15 cellular contexts compared by ENCODE assay signal in genomic region chr18:9506046-9506792, GRCh38. TPM values are rescaled to one million over a fixed set of nuclear protein-coding genes. Genes with fewer than 3 reads are reported as not detected.
DNase-seq lines count a peak whose midpoint lies in the region; ATAC-seq, FAIRE-seq and TF ChIP-seq lines count a peak whose summit lies in the region.
"Had no signal": no experiment of that assay in that cellular context is flagged by ENCODE, and none has a peak within 500 bp of the region (broad histone marks: within the 10 kb centered on the region; RNA-seq: fewer than 3 reads in every experiment).

No MANE protein-coding gene starts in this region.

- H3K4me1 Mint-ChIP-seq in GM23338 (peaks cover 6% of the 10 kb centered on the region; the same call in 2 of the 3 replicates), astrocyte (ENCODE audit: low read depth, unreplicated experiment) (peaks cover 7% of the 10 kb centered on the region)
- peaks cover 30% of the 10 kb centered on the region for H3K4me1 Mint-ChIP-seq in activated T-cell treated with anti-CD3 and anti-CD28 coated beads, Interleukin-2, amount 50 U/mL, for 4 hours (ENCODE audit: low read depth)

- no peak for TF ChIP-seq CTCF in GM23338 (conservative IDR thresholded peaks at IDR 0.05; ENCODE audit: low read depth in 2 of 2)
- TF ChIP-seq CTCF in astrocyte (IDR thresholded peaks at IDR 0.05; ENCODE audit: insufficient read depth, low read depth, low read length): no peak

- H3K27me3 Mint-ChIP-seq in GM23338 (ENCODE audit: insufficient read depth, low read depth, poor library complexity): peaks cover 2% of the 10 kb centered on the region
- no peaks in the 10 kb centered on the region for H3K27me3 Mint-ChIP-seq in astrocyte (ENCODE audit: low read depth, unreplicated experiment)
- H3K27me3 Mint-ChIP-seq in activated T-cell treated with anti-CD3 and anti-CD28 coated beads, Interleukin-2, amount 50 U/mL, for 4 hours (ENCODE audit: low read depth): no peaks in the 10 kb centered on the region
- H3K27me3 Mint-ChIP-seq: IgD-negative memory B cell had no signal

- H3K36me3 ChIP-seq in GM23338 (ENCODE audit: insufficient read depth): 0 out of 2 replicates have a peak, but pooled peaks cover 4% of the 10 kb centered on the region
- no peaks in the 10 kb centered on the region for H3K36me3 ChIP-seq in astrocyte (ENCODE audit: insufficient read depth, low read length)

- H3K4me2 ChIP-seq in GM23338: no peak overlapping the region
- no peak overlapping the region for H3K4me2 ChIP-seq in astrocyte (ENCODE audit: low read length)

- no peak overlapping the region for H3K9ac ChIP-seq in astrocyte (ENCODE audit: low read length)

- ATAC-seq in GM23338: peak; percentile 59
- ATAC-seq in HG03457 (IDR thresholded peaks at IDR 0.05; ENCODE audit: unreplicated experiment): no peak
- ATAC-seq in activated T-cell treated with anti-CD3 and anti-CD28 coated beads, Interleukin-2, amount 50 U/mL, for 4 hours: no peak
- no peak for ATAC-seq in activated naive CD4-positive, alpha-beta T cell treated with anti-CD3 and anti-CD28 coated beads, Interleukin-2, amount 50 U/mL, for 72 hours

- no peaks in the 10 kb centered on the region for H3F3A ChIP-seq in GM23338 (replicated peaks; ENCODE audit: low read depth)

- no peaks in the 10 kb centered on the region for H3K4me1 ChIP-seq in GM23338 (ENCODE audit: insufficient read depth)
- no peaks in the 10 kb centered on the region for H3K4me1 ChIP-seq in astrocyte (ENCODE audit: insufficient read depth, low read length)

- H3K36me3 Mint-ChIP-seq in GM23338 (ENCODE audit: low read depth): peaks cover 23% of the 10 kb centered on the region
- peaks cover 15% of the 10 kb centered on the region for H3K36me3 Mint-ChIP-seq in astrocyte (ENCODE audit: low read depth, unreplicated experiment)
- peaks cover 6% of the 10 kb centered on the region for H3K36me3 Mint-ChIP-seq in activated T-cell treated with anti-CD3 and anti-CD28 coated beads, Interleukin-2, amount 50 U/mL, for 4 hours (ENCODE audit: insufficient read depth)
- peaks cover 7 to 23% of the 10 kb centered on the region in 2 donors for H3K36me3 Mint-ChIP-seq in activated naive CD4-positive, alpha-beta T cell treated with anti-CD3 and anti-CD28 coated beads, Interleukin-2, amount 50 U/mL, for 72 hours

- no peak for FAIRE-seq in astrocyte (lab: Jason Lieb, UNC)

- H3K27ac ChIP-seq in GM23338 (ENCODE audit: low read depth): no peak overlapping the region
- H3K27ac ChIP-seq in astrocyte (ENCODE audit: low read depth, low read length): no peak overlapping the region
- H3K27ac ChIP-seq: skin epidermis had no signal

- no peak overlapping the region; the same call in 1 of the 2 replicates for H3K27ac Mint-ChIP-seq in GM23338
- peak overlapping the region; percentile 10 for H3K27ac Mint-ChIP-seq in astrocyte (ENCODE audit: unreplicated experiment)
- H3K27ac Mint-ChIP-seq in activated naive CD4-positive, alpha-beta T cell treated with anti-CD3 and anti-CD28 coated beads, Interleukin-2, amount 50 U/mL, for 72 hours: no peak overlapping the region
- H3K27ac Mint-ChIP-seq: IgD-negative memory B cell had no signal

- peaks cover 13% of the 10 kb centered on the region for H3K9me3 Mint-ChIP-seq in GM23338
- peaks cover 13% of the 10 kb centered on the region for H3K9me3 Mint-ChIP-seq in astrocyte (ENCODE audit: unreplicated experiment)
- H3K9me3 Mint-ChIP-seq in activated T-cell treated with anti-CD3 and anti-CD28 coated beads, Interleukin-2, amount 50 U/mL, for 4 hours: peaks cover 14% of the 10 kb centered on the region
- H3K9me3 Mint-ChIP-seq in activated naive CD4-positive, alpha-beta T cell treated with anti-CD3 and anti-CD28 coated beads, Interleukin-2, amount 50 U/mL, for 72 hours: peaks cover 0 to 11% of the 10 kb centered on the region in 2 donors

- no peak overlapping the region for H2AFZ ChIP-seq in GM23338
- no peak overlapping the region for H2AFZ ChIP-seq in astrocyte (ENCODE audit: low read depth, low read length)

- no peak overlapping the region for H3K4me3 Mint-ChIP-seq in GM23338
- no peak overlapping the region for H3K4me3 Mint-ChIP-seq in astrocyte (ENCODE audit: unreplicated experiment)
- H3K4me3 Mint-ChIP-seq in activated T-cell treated with anti-CD3 and anti-CD28 coated beads, Interleukin-2, amount 50 U/mL, for 4 hours: no peak overlapping the region

- H3K79me2 ChIP-seq in GM23338 (replicated peaks; ENCODE audit: insufficient read depth): peaks cover 90% of the 10 kb centered on the region
- H3K79me2 ChIP-seq in astrocyte (ENCODE audit: insufficient read depth, low read length): peaks cover 72% of the 10 kb centered on the region

- no peaks in the 10 kb centered on the region for H3K9me3 ChIP-seq in astrocyte (ENCODE audit: insufficient read depth, low read depth, low read length)

- no peaks in the 10 kb centered on the region for H4K20me1 ChIP-seq in GM23338 (replicated peaks; ENCODE audit: insufficient read depth)
- H4K20me1 ChIP-seq in astrocyte (ENCODE audit: insufficient read depth, low read length): peaks cover 30% of the 10 kb centered on the region

- no peak overlapping the region for H3K4me3 ChIP-seq in GM23338
- no peak overlapping the region for H3K4me3 ChIP-seq in astrocyte (ENCODE audit: insufficient read depth, low read depth, low read length)
- H3K4me3 ChIP-seq: skin epidermis had no signal

- no peaks in the 10 kb centered on the region for H3K9me2 ChIP-seq in GM23338 (ENCODE audit: insufficient read depth)

- H3K27me3 ChIP-seq in GM23338 (ENCODE audit: insufficient read depth) (no peaks in the 10 kb centered on the region), astrocyte (ENCODE audit: insufficient read depth, low read length) (no peaks in the 10 kb centered on the region)

- DNase-seq in GM23338 (ENCODE audit: low spot score) (peak; percentile 28), NCI-H2029 (lab: John Stamatoyannopoulos, UW) (peak; percentile 29), astrocyte (ENCODE audit: low read depth) (peak; percentile 39), myocyte (ENCODE audit: low read depth) (peak; percentile 58), NOMO-1 treated with dmso at 0.1 percent for 144 hours (lab: John Stamatoyannopoulos, UW; ENCODE audit: unreplicated experiment) (no peak)
- DNase-seq in activated T-cell treated with anti-CD3 and anti-CD28 coated beads, Interleukin-2, amount 50 U/mL, for 4 hours: no peak
- no peak for DNase-seq in activated naive CD4-positive, alpha-beta T cell treated with anti-CD3 and anti-CD28 coated beads, Interleukin-2, amount 50 U/mL, for 72 hours (ENCODE audit: low spot score in 2 of 2)
- DNase-seq: activated CD4-positive, alpha-beta T cell treated with anti-CD3 and anti-CD28 coated beads, Interleukin-2, amount 50 U/mL, for 4 hours; amygdala; DMS153; SHP77; stimulated activated naive CD4-positive, alpha-beta T cell treated with Interleukin-2 at 50 U/mL for 16 hours had no signal

TF ChIP-seq in GM23338, 12 proteins besides CTCF, POLR2A, EP300 and RAD21 (continues in another document):
- TF ChIP-seq ZNF331 (CRISPR knock-in tag; IDR thresholded peaks at IDR 0.05; ENCODE audit: low read depth): no peak
- no peak for TF ChIP-seq ZNF114 (CRISPR knock-in tag; IDR thresholded peaks at IDR 0.05)
- no peak for TF ChIP-seq NANOG (IDR thresholded peaks at IDR 0.05; ENCODE audit: borderline replicate concordance)

RNA-seq across cellular contexts. Expression of gene RALBP1, which starts 30.9 kb away (rescaled TPM):
- 64.9 and 80.9 TPM in 2 replicates for total RNA-seq in GM23338 (2014; rRNA removed; shearing (Covaris generic))
- polyA plus RNA-seq in GM23338 (2016; fragmentation: Nextera tagmentation; extraction: Ambion mirVana): 102 and 103 TPM in 2 replicates
- total RNA-seq in astrocyte (57.5 and 57.7 TPM in 2 replicates), myocyte (73.8 and 83.5 TPM in 2 replicates)
- 39.3 TPM for polyA plus RNA-seq in myocyte (2012)
- 10 to 100 TPM; 31.1 to 32.6 (median 31.7) TPM for total RNA-seq in activated T-cell treated with anti-CD3 and anti-CD28 coated beads, Interleukin-2, amount 50 U/mL, for 4 hours
- 10 to 100 TPM; 50.6 to 51.6 TPM for total RNA-seq in activated naive CD4-positive, alpha-beta T cell treated with anti-CD3 and anti-CD28 coated beads, Interleukin-2, amount 50 U/mL, for 72 hours

Comparison
In these comparisons a context has a peak if more than half of its experiments do, and no peak if none do; other contexts are left out.
1. DNase-seq: peak in GM23338 (single experiment), NCI-H2029 (single experiment), astrocyte (single experiment) and myocyte (single experiment); none in activated T-cell treated with anti-CD3 and anti-CD28 coated beads, Interleukin-2, amount 50 U/mL, for 4 hours (single experiment), NOMO-1 treated with dmso at 0.1 percent for 144 hours (single experiment) and activated naive CD4-positive, alpha-beta T cell treated with anti-CD3 and anti-CD28 coated beads, Interleukin-2, amount 50 U/mL, for 72 hours (0 of 2).